ENCODE assay signal across 8 cellular contexts in genomic region chr3:17894434-17895060, GRCh38.
DNase-seq lines count a peak whose midpoint lies in the region; ATAC-seq and TF ChIP-seq lines count a peak whose summit lies in the region.

No MANE protein-coding gene starts in this region.

- no peaks in the 10 kb centered on the region for H3K27me3 ChIP-seq in thyroid gland

- TF ChIP-seq CTCF in GM10266 (IDR thresholded peaks at IDR 0.05; ENCODE audit: control insufficient read depth, insufficient read depth, low read depth, missing control alignments) (peak; percentile 63), thyroid gland (IDR thresholded peaks at IDR 0.05) (peak in 1 of 6 experiments; percentile 16)

- H3K4me3 ChIP-seq in thyroid gland (replicated peaks in 1 of 3) = no peak overlapping the region

- TF ChIP-seq POLR2A in thyroid gland (IDR thresholded peaks at IDR 0.05) = no peak

- peak; percentile 80 for ATAC-seq in GM21786 (IDR thresholded peaks at IDR 0.05; ENCODE audit: unreplicated experiment)
- ATAC-seq in HG03439 (IDR thresholded peaks at IDR 0.05; ENCODE audit: unreplicated experiment) = no peak

- H3K36me3 ChIP-seq in thyroid gland = no peaks in the 10 kb centered on the region

- intact Hi-C loops in thyroid gland (cut with DNase I) = no loop called here

- DNase-seq in GM10266 (ENCODE audit: extremely low spot score) (peak; percentile 19), NCI-H226 (peak; percentile 13), kidney glomerular epithelial cell (lab: John Stamatoyannopoulos, UW) (peak; percentile 30), GM19240 (ENCODE audit: insufficient read length, low spot score) (no peak), thyroid gland (no peak)
- peak; percentile 44 to 56 for DNase-seq in activated T-cell treated with anti-CD3 and anti-CD28 coated beads, Interleukin-2, amount 50 U/mL, for 48 hours

- no peak overlapping the region for H3K27ac ChIP-seq in thyroid gland

- WGBS in thyroid gland, 2 donors = 10 to 22% methylated on average over 1 of the region's 1 CpG

- H3K4me1 ChIP-seq in thyroid gland = no peaks in the 10 kb centered on the region

- no peaks in the 10 kb centered on the region for H3K9me3 ChIP-seq in thyroid gland

Comparison
In these comparisons a context has a peak if more than half of its experiments do, and no peak if none do; other contexts are left out.
1. DNase-seq: peak in GM10266 (single experiment), NCI-H226 (single experiment), activated T-cell treated with anti-CD3 and anti-CD28 coated beads, Interleukin-2, amount 50 U/mL, for 48 hours (2 of 2) and kidney glomerular epithelial cell (single experiment); none in GM19240 (single experiment) and thyroid gland (0 of 2).